ENCODE assay signal across 16 cellular contexts in genomic region chr13:20991741-20992520, GRCh38.
"Had no signal": no experiment of that assay in that cellular context is flagged by ENCODE, and none has a peak within 500 bp of the region (broad histone marks: within the 10 kb centered on the region; RNA-seq: fewer than 3 reads in every experiment).

No MANE protein-coding gene starts in this region.

- DNase-seq: activated CD4-positive, alpha-beta T cell treated with anti-CD3 and anti-CD28 coated beads for 4 hours; activated CD8-positive, alpha-beta memory T cell treated with anti-CD3 and anti-CD28 coated beads, Interleukin-2, amount 50 U/mL, for 4 hours; activated CD8-positive, alpha-beta T cell treated with anti-CD3 and anti-CD28 coated beads for 36 hours; activated naive CD4-positive, alpha-beta T cell treated with Interleukin-2 at 50 U/mL for 16 hours; activated naive CD8-positive, alpha-beta T cell treated with anti-CD3 and anti-CD28 coated beads, Interleukin-2, amount 50 U/mL, for 24 hours; central memory CD4-positive, alpha-beta T cell; effector memory CD8-positive, alpha-beta T cell; hypothalamus; lower lobe of right lung; midbrain; stimulated activated CD4-positive, alpha-beta T cell treated with anti-CD3 and anti-CD28 coated beads, Interleukin-4, amount 100 ng/mL, for 1 hour; stimulated activated CD8-positive, alpha-beta memory T cell treated with anti-CD3 and anti-CD28 coated beads, Interleukin-4, amount 100 ng/mL, for 48 hours; stomach; WERI-Rb-1 had no signal

- H3K27ac ChIP-seq: lower lobe of right lung, stomach, vagina, WERI-Rb-1 had no signal

- H3K27ac Mint-ChIP-seq: activated CD8-positive, alpha-beta T cell treated with anti-CD3 and anti-CD28 coated beads for 36 hours; activated naive CD8-positive, alpha-beta T cell treated with anti-CD3 and anti-CD28 coated beads, Interleukin-2, amount 50 U/mL, for 24 hours; activated T-helper 1 cell treated with anti-CD3 and anti-CD28 coated beads, Interleukin-12 subunit alpha, Interleukin-12 subunit beta, Interleukin-2, Interleukin-4 antibody, amounts not matched to agents 30 ng/mL and 10 ng/mL and 1 ng/mL, durations not matched to agents 14 hours and 24 hours and 36 hours had no signal

- ATAC-seq: activated CD8-positive, alpha-beta T cell treated with anti-CD3 and anti-CD28 coated beads for 36 hours; activated naive CD8-positive, alpha-beta T cell treated with anti-CD3 and anti-CD28 coated beads, Interleukin-2, amount 50 U/mL, for 24 hours; effector memory CD8-positive, alpha-beta T cell; lower lobe of right lung had no signal

- H3K27me3 Mint-ChIP-seq: activated CD8-positive, alpha-beta T cell treated with anti-CD3 and anti-CD28 coated beads for 36 hours; activated naive CD8-positive, alpha-beta T cell treated with anti-CD3 and anti-CD28 coated beads, Interleukin-2, amount 50 U/mL, for 24 hours; effector memory CD8-positive, alpha-beta T cell had no signal

- H3K4me1 ChIP-seq: lower lobe of right lung had no signal

- H3K27me3 ChIP-seq: stomach, vagina had no signal

- H3K4me3 Mint-ChIP-seq: activated CD8-positive, alpha-beta T cell treated with anti-CD3 and anti-CD28 coated beads for 36 hours; activated naive CD8-positive, alpha-beta T cell treated with anti-CD3 and anti-CD28 coated beads, Interleukin-2, amount 50 U/mL, for 24 hours; activated T-helper 1 cell treated with anti-CD3 and anti-CD28 coated beads, Interleukin-12 subunit alpha, Interleukin-12 subunit beta, Interleukin-2, Interleukin-4 antibody, amounts not matched to agents 30 ng/mL and 10 ng/mL and 1 ng/mL, durations not matched to agents 14 hours and 24 hours and 36 hours; effector memory CD8-positive, alpha-beta T cell had no signal

- H3K4me1 Mint-ChIP-seq: activated naive CD8-positive, alpha-beta T cell treated with anti-CD3 and anti-CD28 coated beads, Interleukin-2, amount 50 U/mL, for 24 hours had no signal

- H3K9me3 Mint-ChIP-seq: activated CD8-positive, alpha-beta T cell treated with anti-CD3 and anti-CD28 coated beads for 36 hours; activated T-helper 1 cell treated with anti-CD3 and anti-CD28 coated beads, Interleukin-12 subunit alpha, Interleukin-12 subunit beta, Interleukin-2, Interleukin-4 antibody, amounts not matched to agents 30 ng/mL and 10 ng/mL and 1 ng/mL, durations not matched to agents 14 hours and 24 hours and 36 hours; effector memory CD8-positive, alpha-beta T cell had no signal

- H3K4me3 ChIP-seq: lower lobe of right lung, stomach, vagina had no signal

- H3K9me3 ChIP-seq: lower lobe of right lung, stomach, vagina had no signal
